ENCODE assay signal across 9 cellular contexts in genomic region chr6:97059473-97059872, GRCh38.
A peak's percentile ranks its signal among the peaks of the same experiment; 100 is the strongest.
DNase-seq lines count a peak whose midpoint lies in the region; ATAC-seq and TF ChIP-seq lines count a peak whose summit lies in the region.
"Had no signal": no experiment of that assay in that cellular context is flagged by ENCODE, and none has a peak within 500 bp of the region (broad histone marks: within the 10 kb centered on the region; RNA-seq: fewer than 3 reads in every experiment).

No MANE protein-coding gene starts in this region.

- no peak overlapping the region for H3K27ac ChIP-seq in mammary epithelial cell (ENCODE audit: insufficient read depth, low read depth, low read length)
- H3K27ac ChIP-seq: skin epidermis had no signal

- in situ Hi-C loops in mammary epithelial cell (cut with MboI; ENCODE audit: low sequenced_read_pairs in 2 of 2): loop anchor here in 1 of 2 donors (5.0 kb wide), 1 partner anchor 432 kb away; no protein-coding TSS in a partner anchor

- dilution Hi-C loops in mammary epithelial cell (cut with HindIII; ENCODE audit: low sequenced_read_pairs): no loop called here

- no peaks in the 10 kb centered on the region for H4K20me1 ChIP-seq in mammary epithelial cell (ENCODE audit: insufficient read depth, low read length)

- H3K4me1 ChIP-seq in mammary epithelial cell (ENCODE audit: insufficient read depth, low read length): no peaks in the 10 kb centered on the region

- H3K36me3 ChIP-seq in mammary epithelial cell (ENCODE audit: insufficient read depth, low read length): no peaks in the 10 kb centered on the region

- no peak overlapping the region for H3K9ac ChIP-seq in mammary epithelial cell (ENCODE audit: insufficient read depth, low read length)

- H3K9me3 ChIP-seq in mammary epithelial cell (replicated peaks; ENCODE audit: insufficient read depth, low read length): no peaks in the 10 kb centered on the region

- CTCF ChIA-PET in mammary epithelial cell (lab: Charles Lee; ENCODE audit: low non-redundant PET): interaction anchor here (0.6 to 0.7 kb wide), 2 partner anchors 676 to 822 kb away, joined by 3 to 6 read pairs; no protein-coding TSS in a partner anchor

- peak; percentile 38 to 54 for TF ChIP-seq CTCF in mammary epithelial cell (conservative IDR thresholded peaks at IDR 0.05 in 1 of 2, IDR thresholded peaks at IDR 0.05 in 1 of 2; ENCODE audit: extremely low read depth in 1 of 2, insufficient read depth in 1 of 2, low read depth in 1 of 2, low read length in 2 of 2)

- no peaks in the 10 kb centered on the region for H3K27me3 ChIP-seq in mammary epithelial cell (ENCODE audit: insufficient read depth, low read length)

- no peak overlapping the region for H3K4me3 ChIP-seq in mammary epithelial cell (replicated peaks in 1 of 3; ENCODE audit: insufficient read depth in 1 of 3, low read depth in 2 of 3, low read length in 3 of 3)
- H3K4me3 ChIP-seq: skin epidermis had no signal

- H3K79me2 ChIP-seq in mammary epithelial cell (ENCODE audit: insufficient read depth, low read length): no peaks in the 10 kb centered on the region

- BruUV-seq in mammary epithelial cell (replicated peaks; lab: Mats Ljungman, UMichigan): no TSS peak

- intact Hi-C loops in mammary epithelial cell (cut with micrococcal nuclease): loop anchor here (1.0 to 10.0 kb wide), 5 partner anchors 160 to 1695 kb away; no protein-coding TSS in a partner anchor

- no peak overlapping the region for H3K4me2 ChIP-seq in mammary epithelial cell (ENCODE audit: insufficient read depth, low read depth, low read length)

- peak; percentile 77 for ATAC-seq in GM19025 (IDR thresholded peaks at IDR 0.05; ENCODE audit: low read depth, unreplicated experiment)
- ATAC-seq in HG03064 (IDR thresholded peaks at IDR 0.05; ENCODE audit: low read depth, unreplicated experiment): peak; percentile 80

- no peak overlapping the region for H2AFZ ChIP-seq in mammary epithelial cell (ENCODE audit: low read depth, low read length)

- DNase-seq in DMS 273 (lab: John Stamatoyannopoulos, UW; ENCODE audit: unreplicated experiment) (peak; percentile 70), NCI-H226 (peak; percentile 16), mammary epithelial cell (peak; percentile 17), lung microvascular endothelial cell (ENCODE audit: low read depth in 2 of 2) (peak; percentile 54 to 60)
- no peak for DNase-seq in stimulated activated CD4-positive, alpha-beta T cell treated with anti-CD3 and anti-CD28 coated beads, Interleukin-2, amount 100 ng/mL, for 24 hours
- no peak for DNase-seq in effector CD4-positive, alpha-beta T cell

Comparison
In these comparisons a context has a peak if more than half of its experiments do, and no peak if none do; other contexts are left out.
1. DNase-seq: peak in DMS 273 (single experiment), NCI-H226 (single experiment), mammary epithelial cell (single experiment) and lung microvascular endothelial cell (2 of 2); none in stimulated activated CD4-positive, alpha-beta T cell treated with anti-CD3 and anti-CD28 coated beads, Interleukin-2, amount 100 ng/mL, for 24 hours (0 of 2) and effector CD4-positive, alpha-beta T cell (single experiment).